In the genomic region with DNA sequence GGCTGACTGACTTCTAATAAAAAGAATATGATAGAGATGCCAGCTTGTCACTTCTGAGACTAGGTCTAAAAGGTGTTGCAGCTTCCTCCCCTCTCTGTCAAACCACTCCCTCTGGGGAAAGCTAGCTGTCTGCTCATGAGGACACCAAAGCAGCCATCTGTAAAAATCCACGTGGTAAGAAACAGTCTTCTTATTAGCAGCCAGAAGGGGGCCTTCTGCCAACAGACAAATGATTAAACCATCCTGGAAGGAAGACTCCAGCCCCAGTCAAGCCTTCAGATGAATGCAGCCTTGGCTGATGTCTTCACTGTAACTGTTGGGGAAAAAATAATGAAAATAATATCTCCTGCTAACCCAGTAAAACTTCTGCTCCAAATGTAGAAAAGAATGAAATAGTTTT, we compare ENCODE assay signal across 18 cellular contexts. TPM values are rescaled to one million over a fixed set of nuclear protein-coding genes. Genes with fewer than 3 reads are reported as not detected.
DNase-seq lines count a peak whose midpoint lies in the region; ATAC-seq, FAIRE-seq and TF ChIP-seq lines count a peak whose summit lies in the region.
"Had no signal": no experiment of that assay in that cellular context is flagged by ENCODE, and none has a peak within 500 bp of the region (broad histone marks: within the 10 kb centered on the region; RNA-seq: fewer than 3 reads in every experiment).

No MANE protein-coding gene starts in this region.

- H3K36me3 ChIP-seq in K562 (ENCODE audit: control insufficient read depth, insufficient read depth, low read length) = no peaks in the 10 kb centered on the region
- H3K36me3 ChIP-seq in Peyer's patch = no peaks in the 10 kb centered on the region
- H3K36me3 ChIP-seq: left lung had no signal

- H3K4me2 ChIP-seq in K562 (ENCODE audit: insufficient read depth, low read length) = no peak overlapping the region

- TF ChIP-seq RAD21 in K562 (CRISPR knock-in tag; conservative IDR thresholded peaks at IDR 0.05 in 1 of 2, IDR thresholded peaks at IDR 0.05 in 1 of 2) = 0 out of 4 replicates have a peak, but pooled peaks of 1 of the 2 experiments have one; percentile 4

- H3K27me3 ChIP-seq in K562 (ENCODE audit: control insufficient read depth in 2 of 2, insufficient read depth in 2 of 2, low read length in 2 of 2) = peaks cover 2 to 12% of the 10 kb centered on the region in 2 experiments; a peak in 3 of 5 replicates
- H3K27me3 ChIP-seq in Peyer's patch = no peaks in the 10 kb centered on the region
- H3K27me3 ChIP-seq: left lung had no signal

- peak; percentile 71 for ATAC-seq in K562
- no peak for ATAC-seq in GM21515 (IDR thresholded peaks at IDR 0.05; ENCODE audit: unreplicated experiment)
- ATAC-seq: left lung; stimulated activated naive CD8-positive, alpha-beta T cell treated with anti-CD3 and anti-CD28 coated beads, Interleukin-15, amount 100 ng/mL, for 72 hours had no signal

- H3K27ac ChIP-seq in K562 (ENCODE audit: extremely low read depth, low read depth, low read length) = no peak overlapping the region
- H3K27ac ChIP-seq in Peyer's patch = no peak overlapping the region
- H3K27ac ChIP-seq: left lung, parathyroid adenoma had no signal

- no peak overlapping the region for H2AFZ ChIP-seq in K562 (ENCODE audit: low read depth, low read length)
- H2AFZ ChIP-seq: parathyroid adenoma had no signal

- TF ChIP-seq POLR2A in NB4 (IDR thresholded peaks at IDR 0.05; ENCODE audit: extremely low read depth, insufficient read length) = no peak
- no peak for TF ChIP-seq POLR2A in K562 (conservative IDR thresholded peaks at IDR 0.05)
- TF ChIP-seq POLR2A in Peyer's patch (IDR thresholded peaks at IDR 0.05) = no peak

- no peaks in the 10 kb centered on the region for H3K9me1 ChIP-seq in K562 (ENCODE audit: control insufficient read depth, insufficient read depth, low read length)

- peak; percentile 26 for TF ChIP-seq CTCF in GM12873 (IDR thresholded peaks at IDR 0.05; ENCODE audit: insufficient read depth, low read depth, low read length, missing control alignments)
- peak; percentile 30 for TF ChIP-seq CTCF in NB4 (IDR thresholded peaks at IDR 0.05; ENCODE audit: low read depth, low read length)
- peak in 2 of 3 experiments; percentile 23 to 31; a peak in 2 of 6 replicates for TF ChIP-seq CTCF in K562 (IDR thresholded peaks at IDR 0.05 in 2 of 3, conservative IDR thresholded peaks at IDR 0.05 in 1 of 3; ENCODE audit: insufficient read depth in 2 of 3, low read depth in 1 of 3, low read length in 3 of 3)
- no peak for TF ChIP-seq CTCF in Peyer's patch (IDR thresholded peaks at IDR 0.05)

- H3K4me3 ChIP-seq in NB4 (ENCODE audit: low read depth, low read length) (no peak overlapping the region), K562 (no peak overlapping the region), Peyer's patch (no peak overlapping the region)
- H3K4me3 ChIP-seq: left lung had no signal

- DNase-seq in ACHN (peak; percentile 22), NB4 (ENCODE audit: low read depth) (peak; percentile 58), K562 (ENCODE audit: extremely low read depth in 1 of 4, low spot score in 3 of 4) (peak in 2 of 4 experiments; percentile 33 to 34), Peyer's patch (no peak), head of caudate nucleus (no peak)
- DNase-seq in activated CD4-positive, CD25-positive, alpha-beta regulatory T cell treated with anti-CD3 and anti-CD28 coated beads, Interleukin-2, amount 50 U/mL, for 72 hours = no peak
- DNase-seq: activated CD4-positive, alpha-beta T cell treated with anti-CD3 and anti-CD28 coated beads, Interleukin-2, amount 10 ng/mL, durations not matched to agents 7 days and 5 days; activated naive CD8-positive, alpha-beta T cell treated with anti-CD3 and anti-CD28 coated beads, Interleukin-2, amount 10 ng/mL, durations not matched to agents 7 days and 5 days; activated T-cell treated with anti-CD3 and anti-CD28 coated beads, Interleukin-2, amount 50 U/mL, for 24 hours; left lung; NCI-H1048; NCI-H446; stimulated activated naive CD8-positive, alpha-beta T cell treated with anti-CD3 and anti-CD28 coated beads, Interleukin-15, amount 100 ng/mL, for 72 hours; T1000 had no signal

- CTCF ChIA-PET in K562 (lab: Yijun Ruan, JAX; ENCODE audit: low intra/inter-chr PET ratio) = interaction anchor here (0.6 kb wide), 1 partner anchor 54 kb away, joined by 4 read pairs; no protein-coding TSS in a partner anchor

- no peak for TF ChIP-seq EP300 in K562 (IDR thresholded peaks at IDR 0.05; ENCODE audit: low read length)

- 0 out of 2 replicates have a peak, but pooled peaks cover 3% of the 10 kb centered on the region for H3K9me3 ChIP-seq in K562 (replicated peaks; ENCODE audit: control insufficient read depth, insufficient read depth, low read depth, low read length)
- H3K9me3 ChIP-seq in Peyer's patch = peaks cover 0 to 3% (median 0%) of the 10 kb centered on the region in 4 donors

- H3K4me1 ChIP-seq in K562 (replicated peaks in 1 of 2; ENCODE audit: control insufficient read depth in 2 of 2, insufficient read depth in 2 of 2, low read length in 2 of 2) (peaks cover 1 to 2% of the 10 kb centered on the region in 2 experiments; a peak in 3 of 5 replicates), Peyer's patch (peaks cover 0 to 2% (median 0%) of the 10 kb centered on the region in 4 donors)
- H3K4me1 ChIP-seq: parathyroid adenoma had no signal

- POLR2A ChIA-PET in K562 (lab: Yijun Ruan, JAX) = interaction anchor here (0.7 to 1.1 kb wide), 2 partner anchors 9 to 467 kb away, joined by 3 read pairs; no protein-coding TSS in a partner anchor

- no peaks in the 10 kb centered on the region for H3K79me2 ChIP-seq in K562 (ENCODE audit: control insufficient read depth, insufficient read depth, low read length)
- H3K79me2 ChIP-seq: parathyroid adenoma had no signal

- intact Hi-C loops in K562 (cut with micrococcal nuclease) (no loop called here), head of caudate nucleus (cut with DNase I) (no loop called here)

- WGBS in K562 (ENCODE audit: insufficient coverage, low coverage, missing lambda C conversion rate) = 0% methylated on average over 1 of the region's 1 CpG

- H4K20me1 ChIP-seq in K562 (replicated peaks; ENCODE audit: control insufficient read depth, insufficient read depth, low read length) = no peaks in the 10 kb centered on the region

- in situ Hi-C loops in ACHN (cut with HindIII; ENCODE audit: low pct_ligation_motif_present, low pct_unique_long_range_greater_than_20kb, low sequenced_read_pairs) (no loop called here), K562 (cut with MboI) (no loop called here)

- no TSS peak for BruUV-seq in K562 (replicated peaks; lab: Mats Ljungman, UMichigan)

- no peak for FAIRE-seq in K562 (lab: Jason Lieb, UNC)
- FAIRE-seq: urothelium cell line had no signal

- H3K9ac ChIP-seq in K562 (ENCODE audit: insufficient read depth in 1 of 2, low read depth in 2 of 2, low read length in 2 of 2) = no peak overlapping the region
- H3K9ac ChIP-seq: parathyroid adenoma had no signal

TF ChIP-seq in K562, 482 proteins besides CTCF, POLR2A, EP300 and RAD21 (continues in another document):
- TF ChIP-seq MYNN (IDR thresholded peaks at IDR 0.05) (no peak), MYNN (CRISPR knock-in tag; IDR thresholded peaks at IDR 0.05) (no peak), HNRNPL (IDR thresholded peaks at IDR 0.05; ENCODE audit: low read depth, low read length) (no peak), SRSF9 (IDR thresholded peaks at IDR 0.05; ENCODE audit: borderline replicate concordance, low read depth, low read length) (no peak), PTBP1 (IDR thresholded peaks at IDR 0.05; ENCODE audit: low read depth, low read length) (no peak)

RNA-seq across cellular contexts. Expression of gene KDELR2, which starts 5.7 kb away (rescaled TPM):
- total RNA-seq in K562 (2011; cell fraction: chromatin; rRNA removed; ENCODE audit: low replicate concordance) = 94.9 and 147 TPM in 2 replicates
- total RNA-seq in K562 (2011; cell fraction: nucleolus; rRNA removed) = 95.4 and 110 TPM in 2 replicates
- total RNA-seq in K562 (2011; cell fraction: nucleoplasm; rRNA removed) = 163 and 235 TPM in 2 replicates
- total RNA-seq in K562 (2014; rRNA removed) (40.5 and 58.3 TPM in 2 replicates), K562 (2014; rRNA removed; fragmentation: Illumina TruSeq; extraction: Trizol) (80.3 and 80.4 TPM in 2 replicates), K562 (2015; rRNA removed; fragmentation: Illumina TruSeq; extraction: Trizol) (61.2 and 67.6 TPM in 2 replicates), K562 (2021) (111 and 113 TPM in 2 replicates), Peyer's patch (100 to 1,000 TPM in 2 of 4 donors, 10 to 100 TPM in 2; 47.9 to 156 (median 115) TPM)
- polyA plus RNA-seq in K562 (2011; rRNA removed) (121 and 166 TPM in 2 replicates), K562 (2014; fragmentation: Illumina TruSeq; extraction: Trizol) (69.8 and 75.3 TPM in 2 replicates), K562 (2014; fragmentation: Nextera tagmentation; extraction: Ambion mirVana) (10 to 100 TPM; 27.4 to 27.9 TPM), K562 (2014; rRNA removed) (51.3 and 67.0 TPM in 2 replicates)
- 75.6 and 141 TPM in 2 replicates for polyA plus RNA-seq in K562 (2011; cell fraction: cytosol; rRNA removed)
- polyA plus RNA-seq in K562 (2011; cell fraction: nucleus; rRNA removed) = 37.8 and 76.5 TPM in 2 replicates
- 65.3 and 95.8 TPM in 2 replicates for polyA plus RNA-seq in K562 (2012)
- 88.6 and 117 TPM in 2 replicates for polyA minus RNA-seq in K562 (2011; rRNA and poly(A)+ RNA removed)
- 54.8 and 56.9 TPM in 2 replicates for polyA minus RNA-seq in K562 (2011; cell fraction: cytosol; rRNA and poly(A)+ RNA removed)
- 15.2 and 34.5 TPM in 2 replicates for polyA minus RNA-seq in K562 (2011; cell fraction: nucleus; rRNA and poly(A)+ RNA removed)

RNA-seq across cellular contexts. Expression of gene DAGLB, which starts 41.9 kb away (rescaled TPM):
- total RNA-seq in K562 (2011; cell fraction: chromatin; rRNA removed; ENCODE audit: low replicate concordance) = 63.0 and 140 TPM in 2 replicates
- 64.6 and 66.9 TPM in 2 replicates for total RNA-seq in K562 (2011; cell fraction: nucleolus; rRNA removed)
- 67.4 and 68.4 TPM in 2 replicates for total RNA-seq in K562 (2011; cell fraction: nucleoplasm; rRNA removed)
- total RNA-seq in K562 (2014; rRNA removed) = 9.4 and 11.3 TPM in 2 replicates
- 4.1 and 5.8 TPM in 2 replicates for total RNA-seq in K562 (2014; rRNA removed; fragmentation: Illumina TruSeq; extraction: Trizol)
- 9.4 and 9.7 TPM in 2 replicates for total RNA-seq in K562 (2015; rRNA removed; fragmentation: Illumina TruSeq; extraction: Trizol)
- total RNA-seq in K562 (2021) = 16.3 and 16.4 TPM in 2 replicates
- 12.0 and 15.8 TPM in 2 replicates for polyA plus RNA-seq in K562 (2011; rRNA removed)
- 15.1 and 17.4 TPM in 2 replicates for polyA plus RNA-seq in K562 (2011; cell fraction: cytosol; rRNA removed)
- 31.9 and 32.2 TPM in 2 replicates for polyA plus RNA-seq in K562 (2011; cell fraction: nucleus; rRNA removed)
- 7.4 and 10.0 TPM in 2 replicates for polyA plus RNA-seq in K562 (2012)
- 7.8 and 8.9 TPM in 2 replicates for polyA plus RNA-seq in K562 (2014; fragmentation: Illumina TruSeq; extraction: Trizol)
- polyA plus RNA-seq in K562 (2014; fragmentation: Nextera tagmentation; extraction: Ambion mirVana) = 1 to 10 TPM in 1 of 2 experiments, under 1 TPM in 1; 0.92 to 1.0 TPM
- 9.3 and 9.5 TPM in 2 replicates for polyA plus RNA-seq in K562 (2014; rRNA removed)
- polyA minus RNA-seq in K562 (2011; rRNA and poly(A)+ RNA removed) = 30.5 and 33.7 TPM in 2 replicates
- polyA minus RNA-seq in K562 (2011; cell fraction: cytosol; rRNA and poly(A)+ RNA removed) = 20.4 and 27.9 TPM in 2 replicates
- 20.7 and 23.4 TPM in 2 replicates for polyA minus RNA-seq in K562 (2011; cell fraction: nucleus; rRNA and poly(A)+ RNA removed)
- 10 to 100 TPM in 3 of 4 donors, 1 to 10 TPM in 1; 9.1 to 36.3 (median 24.3) TPM for total RNA-seq in Peyer's patch

Comparison
In these comparisons a context has a peak if more than half of its experiments do, and no peak if none do; other contexts are left out.
1. DNase-seq: peak in ACHN (single experiment) and NB4 (single experiment); none in Peyer's patch (0 of 3), activated CD4-positive, CD25-positive, alpha-beta regulatory T cell treated with anti-CD3 and anti-CD28 coated beads, Interleukin-2, amount 50 U/mL, for 72 hours (single experiment) and head of caudate nucleus (0 of 42).
2. CTCF ChIP-seq: peak in GM12873 (single experiment), NB4 (single experiment) and K562 (2 of 3); none in Peyer's patch (0 of 6).